Comparison of ENCODE assay signal across 11 cellular contexts in genomic region chr11:76944225-76944624, GRCh38.
"Had no signal": no experiment of that assay in that cellular context is flagged by ENCODE, and none has a peak within 500 bp of the region (broad histone marks: within the 10 kb centered on the region; RNA-seq: fewer than 3 reads in every experiment).

No MANE protein-coding gene starts in this region.

- FAIRE-seq: H1, H54 had no signal

- DNase-seq: GM23248, GOT3, H7, H9, HCEC 1CT, HFFc6 had no signal

- H3K27ac ChIP-seq: GM23248 had no signal

- H3K36me3 ChIP-seq: HAP-1 had no signal

- H2AFZ ChIP-seq: GM23248, GM23338 had no signal

- H3K27ac Mint-ChIP-seq: GM23338, H9, HFFc6 had no signal

- H3K4me3 ChIP-seq: GM23248, GM23338, HAP-1 had no signal

- H3K9ac ChIP-seq: GM23248 had no signal

- ATAC-seq: GM23338, HCT116 had no signal

- H3K4me2 ChIP-seq: GM23338 had no signal

- H3K4me3 Mint-ChIP-seq: GM23338, H9, HFFc6 had no signal
